In the genomic region with DNA sequence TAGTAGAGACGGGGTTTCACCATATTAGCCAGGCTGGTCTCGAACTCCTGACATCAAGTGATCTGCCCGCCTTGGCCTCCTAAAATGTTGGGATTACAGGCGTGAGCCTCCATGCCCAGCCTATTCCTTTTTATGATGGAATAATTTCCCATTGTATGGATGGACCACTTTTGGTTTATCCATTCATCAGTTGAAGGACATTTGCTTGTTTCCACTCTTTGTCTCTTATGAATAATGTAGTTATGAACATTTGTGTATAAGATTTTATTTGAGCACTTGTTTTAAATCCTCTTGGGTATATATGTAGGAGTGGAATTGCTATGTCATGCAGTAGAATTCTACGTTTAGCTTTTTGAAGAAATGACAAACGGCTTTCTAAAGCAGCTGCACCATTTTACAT, we compare ENCODE assay signal across 10 cellular contexts. TPM values are rescaled to one million over a fixed set of nuclear protein-coding genes. Genes with fewer than 3 reads are reported as not detected.
"Had no signal": no experiment of that assay in that cellular context is flagged by ENCODE, and none has a peak within 500 bp of the region (broad histone marks: within the 10 kb centered on the region; RNA-seq: fewer than 3 reads in every experiment).

No MANE protein-coding gene starts in this region.

- H3K4me2 ChIP-seq: KMS-11 had no signal

- H3K9ac ChIP-seq: KMS-11 had no signal

- ATAC-seq: HepG2 had no signal

- H3K4me3 Mint-ChIP-seq: IgD-negative memory B cell had no signal

- FAIRE-seq: HepG2, HTR-8/SVneo had no signal

- DNase-seq: IMR-90, KBM-7, KG1 had no signal

- H3K36me3 Mint-ChIP-seq: IgD-negative memory B cell had no signal

- H3K27ac Mint-ChIP-seq: IgD-negative memory B cell had no signal

- H3K27ac ChIP-seq: HL-60, KMS-11 had no signal

RNA-seq across cellular contexts. Expression of gene FBXO27, which starts 23.3 kb away (rescaled TPM):
- total RNA-seq: HT-29, HT1080 had no signal

RNA-seq across cellular contexts. Expression of gene FBXO17, which starts 33.5 kb away (rescaled TPM):
- total RNA-seq: HT-29 had no signal
- polyA plus RNA-seq: IgD-negative memory B cell had no signal
